Comparison of ENCODE assay signal across 31 cellular contexts in genomic region chr11:130211144-130211543, GRCh38. TPM values are rescaled to one million over a fixed set of nuclear protein-coding genes. Genes with fewer than 3 reads are reported as not detected.
DNase-seq lines count a peak whose midpoint lies in the region; FAIRE-seq and TF ChIP-seq lines count a peak whose summit lies in the region.
"Had no signal": no experiment of that assay in that cellular context is flagged by ENCODE, and none has a peak within 500 bp of the region (broad histone marks: within the 10 kb centered on the region; RNA-seq: fewer than 3 reads in every experiment).

No MANE protein-coding gene starts in this region.

- intact Hi-C loops in activated CD4-positive, alpha-beta memory T cell treated with anti-CD3 and anti-CD28 coated beads for 36 hours (cut with micrococcal nuclease): no loop called here
- intact Hi-C loops in kidney (cut with DNase I): no loop called here

- H3K4me1 ChIP-seq in kidney (ENCODE audit: control insufficient read depth in 1 of 2, insufficient read depth in 1 of 2, low read depth in 1 of 2, low read length in 2 of 2): peaks cover 0 to 2% of the 10 kb centered on the region in 2 donors
- H3K4me1 ChIP-seq: BE2C had no signal

- peak; percentile 8 for DNase-seq in activated T-cell treated with anti-CD3 and anti-CD28 coated beads, Interleukin-2, amount 50 U/mL, for 24 hours
- no peak for DNase-seq in activated T-cell treated with anti-CD3 and anti-CD28 coated beads, Interleukin-2, amount 50 U/mL, for 1 hour
- peak; percentile 5 for DNase-seq in activated CD4-positive, alpha-beta memory T cell treated with anti-CD3 and anti-CD28 coated beads for 36 hours
- DNase-seq in kidney (peak; percentile 13), ureter (ENCODE audit: low spot score) (peak; percentile 18), HTR-8/SVneo (ENCODE audit: insufficient read length, low spot score) (no peak), GDM1 (lab: John Stamatoyannopoulos, UW) (no peak)
- no peak for DNase-seq in NK-92 treated with Interleukin-12 subunit alpha and Interleukin-12 subunit beta, amount 100 ng/mL, for 24 hours (lab: John Stamatoyannopoulos, UW)
- DNase-seq: activated CD4-positive, alpha-beta T cell treated with anti-CD3 and anti-CD28 coated beads, Interleukin-2, amount 10 ng/mL, durations not matched to agents 7 days and 5 days; anterior cingulate cortex; BE2C; effector memory CD8-positive, alpha-beta T cell; foreskin fibroblast; GF-D8; Kasumi-1; naive B cell; NCI-H1436 treated with DMSO at 0.1 percent for 48 hours; NCI-H446; PC-3; SHP77 had no signal

- H3K4me3 ChIP-seq in kidney (ENCODE audit: low read length in 2 of 2): no peak overlapping the region
- H3K4me3 ChIP-seq: left lung, skin epidermis, thyroid gland had no signal

- H3K9me3 ChIP-seq in kidney (ENCODE audit: control insufficient read depth in 1 of 2, low read length in 2 of 2): no peaks in the 10 kb centered on the region
- H3K9me3 ChIP-seq: BE2C, left lung, neutrophil, thyroid gland had no signal

- TF ChIP-seq CTCF in kidney (IDR thresholded peaks at IDR 0.05; ENCODE audit: borderline replicate concordance, extremely low read depth, insufficient read depth): no peak

- peaks cover 3% of the 10 kb centered on the region for H3K27me3 Mint-ChIP-seq in activated T-cell treated with anti-CD3 and anti-CD28 coated beads, Interleukin-2, amount 50 U/mL, for 24 hours
- no peaks in the 10 kb centered on the region for H3K27me3 Mint-ChIP-seq in activated CD4-positive, alpha-beta memory T cell treated with anti-CD3 and anti-CD28 coated beads for 36 hours
- H3K27me3 Mint-ChIP-seq: activated CD4-positive, alpha-beta T cell treated with anti-CD3 and anti-CD28 coated beads, Interleukin-2, amount 10 ng/mL, durations not matched to agents 7 days and 5 days; stimulated activated naive CD8-positive, alpha-beta T cell treated with anti-CD3 and anti-CD28 coated beads, Interleukin-15, Interleukin-2, amounts not matched to agents 100 ng/mL and 50 ng/mL, for 24 hours had no signal

- POLR2A ChIA-PET in activated CD4-positive, alpha-beta memory T cell treated with anti-CD3 and anti-CD28 coated beads for 36 hours (lab: Charles Lee): no interaction called here

- FAIRE-seq in kidney (lab: Jason Lieb, UNC) (no peak), HTR-8/SVneo (lab: Jason Lieb, UNC) (no peak)
- FAIRE-seq: bronchial epithelial cell, colon had no signal

- no peak overlapping the region for H3K27ac ChIP-seq in kidney (ENCODE audit: low read depth in 2 of 2, low read length in 2 of 2)
- H3K27ac ChIP-seq: HL-60, left lung, neutrophil, skin epidermis, thyroid gland, VCaP had no signal

- CTCF ChIA-PET in activated CD4-positive, alpha-beta memory T cell treated with anti-CD3 and anti-CD28 coated beads for 36 hours (lab: Charles Lee): interaction anchor here (0.7 kb wide), 1 partner anchor 10 kb away, joined by 5 read pairs; no protein-coding TSS in a partner anchor

- no peak overlapping the region for H3K4me3 Mint-ChIP-seq in activated T-cell treated with anti-CD3 and anti-CD28 coated beads, Interleukin-2, amount 50 U/mL, for 24 hours
- H3K4me3 Mint-ChIP-seq in activated CD4-positive, alpha-beta memory T cell treated with anti-CD3 and anti-CD28 coated beads for 36 hours: no peak overlapping the region
- H3K4me3 Mint-ChIP-seq: activated CD4-positive, alpha-beta T cell treated with anti-CD3 and anti-CD28 coated beads, Interleukin-2, amount 10 ng/mL, durations not matched to agents 7 days and 5 days; activated naive CD8-positive, alpha-beta T cell; effector memory CD8-positive, alpha-beta T cell; naive B cell; stimulated activated naive CD8-positive, alpha-beta T cell treated with anti-CD3 and anti-CD28 coated beads, Interleukin-15, Interleukin-2, amounts not matched to agents 100 ng/mL and 50 ng/mL, for 24 hours had no signal

- no peaks in the 10 kb centered on the region for H3K36me3 Mint-ChIP-seq in activated T-cell treated with anti-CD3 and anti-CD28 coated beads, Interleukin-2, amount 50 U/mL, for 24 hours (ENCODE audit: low read depth)
- H3K36me3 Mint-ChIP-seq in activated CD4-positive, alpha-beta memory T cell treated with anti-CD3 and anti-CD28 coated beads for 36 hours: no peaks in the 10 kb centered on the region
- H3K36me3 Mint-ChIP-seq: activated naive CD8-positive, alpha-beta T cell; naive B cell had no signal

- H3K9ac ChIP-seq in kidney (ENCODE audit: low read length in 2 of 2): no peak overlapping the region

- peaks cover 0 to 4% of the 10 kb centered on the region in 2 donors for H3K36me3 ChIP-seq in kidney (ENCODE audit: control insufficient read depth in 1 of 2, insufficient read depth in 2 of 2, low read length in 2 of 2)
- H3K36me3 ChIP-seq: BE2C, neutrophil had no signal

- H3K4me1 Mint-ChIP-seq in activated T-cell treated with anti-CD3 and anti-CD28 coated beads, Interleukin-2, amount 50 U/mL, for 24 hours (ENCODE audit: low read depth): no peaks in the 10 kb centered on the region
- no peaks in the 10 kb centered on the region for H3K4me1 Mint-ChIP-seq in activated CD4-positive, alpha-beta memory T cell treated with anti-CD3 and anti-CD28 coated beads for 36 hours (ENCODE audit: low read depth)
- H3K4me1 Mint-ChIP-seq: activated CD4-positive, alpha-beta T cell treated with anti-CD3 and anti-CD28 coated beads, Interleukin-2, amount 10 ng/mL, durations not matched to agents 7 days and 5 days had no signal

- H3K9me3 Mint-ChIP-seq in activated T-cell treated with anti-CD3 and anti-CD28 coated beads, Interleukin-2, amount 50 U/mL, for 24 hours: no peaks in the 10 kb centered on the region
- no peaks in the 10 kb centered on the region for H3K9me3 Mint-ChIP-seq in activated CD4-positive, alpha-beta memory T cell treated with anti-CD3 and anti-CD28 coated beads for 36 hours
- H3K9me3 Mint-ChIP-seq: activated CD4-positive, alpha-beta T cell treated with anti-CD3 and anti-CD28 coated beads, Interleukin-2, amount 10 ng/mL, durations not matched to agents 7 days and 5 days; effector memory CD8-positive, alpha-beta T cell; naive B cell; stimulated activated naive CD8-positive, alpha-beta T cell treated with anti-CD3 and anti-CD28 coated beads, Interleukin-15, Interleukin-2, amounts not matched to agents 100 ng/mL and 50 ng/mL, for 24 hours had no signal

- H3K27ac Mint-ChIP-seq in activated T-cell treated with anti-CD3 and anti-CD28 coated beads, Interleukin-2, amount 50 U/mL, for 24 hours: no peak overlapping the region
- no peak overlapping the region for H3K27ac Mint-ChIP-seq in activated CD4-positive, alpha-beta memory T cell treated with anti-CD3 and anti-CD28 coated beads for 36 hours
- H3K27ac Mint-ChIP-seq: activated CD4-positive, alpha-beta T cell treated with anti-CD3 and anti-CD28 coated beads, Interleukin-2, amount 10 ng/mL, durations not matched to agents 7 days and 5 days; activated naive CD8-positive, alpha-beta T cell; stimulated activated naive CD8-positive, alpha-beta T cell treated with anti-CD3 and anti-CD28 coated beads, Interleukin-15, Interleukin-2, amounts not matched to agents 100 ng/mL and 50 ng/mL, for 24 hours had no signal

RNA-seq across cellular contexts. Expression of gene ST14, which starts 51.6 kb away (rescaled TPM):
- not detected for total RNA-seq in activated CD4-positive, alpha-beta memory T cell treated with anti-CD3 and anti-CD28 coated beads for 36 hours
- total RNA-seq in kidney: 139 TPM
- polyA plus RNA-seq in kidney (ENCODE audit: insufficient read depth, low read depth, low replicate concordance): 59.3 TPM
- total RNA-seq in ureter: 103 TPM
- total RNA-seq: activated CD4-positive, alpha-beta T cell treated with anti-CD3 and anti-CD28 coated beads, Interleukin-2, amount 10 ng/mL, durations not matched to agents 7 days and 5 days; T-helper 2 cell treated with Interferon-gamma antibody and Interleukin-4, amounts not matched to agents 100 ng/mL and 5 ng/mL, for 36 hours had no signal

Comparison
In these comparisons a context has a peak if more than half of its experiments do, and no peak if none do; other contexts are left out.
1. DNase-seq: peak in activated T-cell treated with anti-CD3 and anti-CD28 coated beads, Interleukin-2, amount 50 U/mL, for 24 hours (single experiment), activated CD4-positive, alpha-beta memory T cell treated with anti-CD3 and anti-CD28 coated beads for 36 hours (single experiment), kidney (single experiment) and ureter (single experiment); none in activated T-cell treated with anti-CD3 and anti-CD28 coated beads, Interleukin-2, amount 50 U/mL, for 1 hour (single experiment), HTR-8/SVneo (single experiment), NK-92 treated with Interleukin-12 subunit alpha and Interleukin-12 subunit beta, amount 100 ng/mL, for 24 hours (single experiment) and GDM1 (single experiment).
2. RNA of gene ST14, which starts 51.6 kb away (total RNA-seq): 139 TPM in kidney (single experiment) and 103 TPM in ureter (single experiment); not detected in activated CD4-positive, alpha-beta memory T cell treated with anti-CD3 and anti-CD28 coated beads for 36 hours; every median in the first group is over 10 times any median in the second.